1 cellular context compared by ENCODE assay signal in the genomic region with DNA sequence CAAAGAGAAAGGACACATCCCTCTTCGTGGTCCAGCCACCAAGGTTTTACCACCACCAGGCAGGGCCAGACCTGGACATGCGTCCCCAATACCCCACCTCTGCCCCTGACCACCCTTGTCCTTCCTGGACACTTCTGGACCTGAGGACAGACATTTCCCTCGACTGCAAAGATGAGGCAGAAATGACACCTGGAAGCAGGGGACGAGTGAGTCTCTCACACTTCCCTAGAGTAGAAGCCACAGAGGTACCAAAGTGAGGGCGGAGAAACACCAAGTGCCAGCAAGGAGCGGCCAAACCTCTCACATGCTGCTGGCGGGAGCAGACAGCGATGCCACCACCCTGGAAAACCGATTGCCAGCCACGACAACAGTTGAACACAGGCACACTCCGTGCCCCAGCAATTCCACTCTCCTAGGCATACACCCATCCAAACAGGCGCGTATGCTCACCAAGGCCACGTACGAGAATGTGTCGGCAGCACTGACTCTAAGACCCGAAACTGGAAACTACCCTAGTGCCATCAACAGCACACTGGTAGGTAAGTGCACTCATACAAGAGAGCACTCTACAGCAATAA.
TF ChIP-seq lines count a peak whose summit lies in the region.

No MANE protein-coding gene starts in this region.

TF ChIP-seq in H1, 55 proteins besides CTCF, POLR2A, EP300 and RAD21:
- TF ChIP-seq PHF8 (conservative IDR thresholded peaks at IDR 0.05; ENCODE audit: low read depth, low read length) (no peak), POU5F1 (IDR thresholded peaks at IDR 0.05; ENCODE audit: low read depth, low read length) (no peak)
